18 cellular contexts compared by ENCODE assay signal in genomic region chr2:60318544-60318943, GRCh38.
DNase-seq lines count a peak whose midpoint lies in the region; ATAC-seq and TF ChIP-seq lines count a peak whose summit lies in the region.
"Had no signal": no experiment of that assay in that cellular context is flagged by ENCODE, and none has a peak within 500 bp of the region (broad histone marks: within the 10 kb centered on the region; RNA-seq: fewer than 3 reads in every experiment).

No MANE protein-coding gene starts in this region.

- peak overlapping the region; percentile 92 for H3K27ac ChIP-seq in OCI-LY7 (ENCODE audit: low read depth, low read length, poor library complexity, severe bottlenecking)
- H3K27ac ChIP-seq in heart right ventricle, result peak overlapping the region in 1 of 10 donors; percentile 10
- H3K27ac ChIP-seq in neural progenitor cell, result no peak overlapping the region
- H3K27ac ChIP-seq: body of pancreas, SJCRH30, testis had no signal

- BruUV-seq in OCI-LY7 (replicated peaks; lab: Mats Ljungman, UMichigan), result no TSS peak

- in situ Hi-C loops in GM13976 (cut with MboI; ENCODE audit: low sequenced_read_pairs, unreplicated experiment), result no loop called here

- H3K79me2 ChIP-seq in OCI-LY7 (ENCODE audit: insufficient read depth, low read depth, low read length), result no peaks in the 10 kb centered on the region
- no peaks in the 10 kb centered on the region for H3K79me2 ChIP-seq in neural progenitor cell (ENCODE audit: low read depth)

- H4K20me1 ChIP-seq in OCI-LY7 (ENCODE audit: insufficient read depth, low read length), result no peaks in the 10 kb centered on the region
- no peaks in the 10 kb centered on the region for H4K20me1 ChIP-seq in neural progenitor cell (ENCODE audit: low read depth)

- POLR2A ChIA-PET in OCI-LY7 (lab: Charles Lee), result interaction anchor here (0.7 to 5.4 kb wide), 19 partner anchors 9 to 229 kb away, joined by 3 to 80 read pairs (median 5); no protein-coding TSS in a partner anchor

- H3K36me3 ChIP-seq in OCI-LY7 (ENCODE audit: insufficient read depth, low read length), result no peaks in the 10 kb centered on the region
- H3K36me3 ChIP-seq in heart right ventricle, result no peaks in the 10 kb centered on the region
- no peaks in the 10 kb centered on the region for H3K36me3 ChIP-seq in neural progenitor cell
- H3K36me3 ChIP-seq: BE2C, SJCRH30 had no signal

- peaks cover 72% of the 10 kb centered on the region for H3K4me1 Mint-ChIP-seq in neural progenitor cell

- no peaks in the 10 kb centered on the region for H3K36me3 Mint-ChIP-seq in neural progenitor cell
- H3K36me3 Mint-ChIP-seq: activated naive CD8-positive, alpha-beta T cell had no signal

- CTCF ChIA-PET in OCI-LY7 (lab: Charles Lee; ENCODE audit: unreplicated experiment), result interaction anchor here (1.0 kb wide), 2 partner anchors 15 to 260 kb away, joined by 3 to 11 read pairs; no protein-coding TSS in a partner anchor

- H3F3A ChIP-seq in neural progenitor cell (ENCODE audit: low read depth), result peaks cover 3% of the 10 kb centered on the region

- H3K9me3 ChIP-seq in OCI-LY7 (ENCODE audit: low read length), result no peaks in the 10 kb centered on the region
- no peaks in the 10 kb centered on the region for H3K9me3 ChIP-seq in heart right ventricle
- no peaks in the 10 kb centered on the region for H3K9me3 ChIP-seq in neural progenitor cell (ENCODE audit: low read depth)
- H3K9me3 ChIP-seq: BE2C, body of pancreas, Caco-2, SJCRH30, testis had no signal

- H3K27me3 ChIP-seq in heart right ventricle, result peaks cover 0 to 11% (median 0%) of the 10 kb centered on the region in 7 donors
- no peaks in the 10 kb centered on the region for H3K27me3 ChIP-seq in neural progenitor cell
- H3K27me3 ChIP-seq: BE2C, body of pancreas, SJCRH30, testis had no signal

- H2AFZ ChIP-seq in OCI-LY7 (ENCODE audit: low read length) (peak overlapping the region; percentile 84), neural progenitor cell (replicated peaks) (no peak overlapping the region)

- H3K9me3 Mint-ChIP-seq in neural progenitor cell, result no peaks in the 10 kb centered on the region
- H3K9me3 Mint-ChIP-seq: activated T-helper 1 cell treated with anti-CD3 and anti-CD28 coated beads, Interleukin-12 subunit alpha, Interleukin-12 subunit beta, Interleukin-2, Interleukin-4 antibody, amounts not matched to agents 30 ng/mL and 10 ng/mL and 1 ng/mL, durations not matched to agents 14 hours and 24 hours and 36 hours had no signal

- H3K4me1 ChIP-seq in OCI-LY7 (ENCODE audit: insufficient read depth, low read length, poor library complexity, severe bottlenecking), result peaks cover 79% of the 10 kb centered on the region
- H3K4me1 ChIP-seq in heart right ventricle, result peaks cover 0 to 19% (median 4%) of the 10 kb centered on the region in 9 donors
- H3K4me1 ChIP-seq in neural progenitor cell, result peaks cover 22% of the 10 kb centered on the region
- H3K4me1 ChIP-seq: BE2C, testis had no signal

- TF ChIP-seq CTCF in OCI-LY7 (conservative IDR thresholded peaks at IDR 0.05; ENCODE audit: low read length) (0 out of 2 replicates have a peak, but pooled peaks have one; percentile 40), heart right ventricle (IDR thresholded peaks at IDR 0.05) (peak in 7 of 9 donors; percentile 12 to 49 (median 34)), neural progenitor cell (IDR thresholded peaks at IDR 0.05) (peak; percentile 45), GM13976 (IDR thresholded peaks at IDR 0.05; ENCODE audit: borderline replicate concordance, control extremely low read depth, extremely low read depth, insufficient read depth, missing control alignments) (no peak)

- no peak overlapping the region for H3K27ac Mint-ChIP-seq in neural progenitor cell
- H3K27ac Mint-ChIP-seq: activated naive CD8-positive, alpha-beta T cell; activated T-helper 1 cell treated with anti-CD3 and anti-CD28 coated beads, Interleukin-12 subunit alpha, Interleukin-12 subunit beta, Interleukin-2, Interleukin-4 antibody, amounts not matched to agents 30 ng/mL and 10 ng/mL and 1 ng/mL, durations not matched to agents 14 hours and 24 hours and 36 hours had no signal

- ATAC-seq in heart right ventricle, result peak; percentile 69 to 87 (median 81)
- ATAC-seq: activated CD4-positive, CD25-positive, alpha-beta regulatory T cell treated with anti-CD3 and anti-CD28 coated beads, Interleukin-2, amount 50 U/mL, for 24 hours; body of pancreas; PC-3 had no signal

- no peak overlapping the region for H3K4me3 Mint-ChIP-seq in neural progenitor cell
- H3K4me3 Mint-ChIP-seq: activated naive CD8-positive, alpha-beta T cell; activated T-helper 1 cell treated with anti-CD3 and anti-CD28 coated beads, Interleukin-12 subunit alpha, Interleukin-12 subunit beta, Interleukin-2, Interleukin-4 antibody, amounts not matched to agents 30 ng/mL and 10 ng/mL and 1 ng/mL, durations not matched to agents 14 hours and 24 hours and 36 hours had no signal

- peaks cover 14% of the 10 kb centered on the region for H3K27me3 Mint-ChIP-seq in neural progenitor cell (ENCODE audit: insufficient read depth, low read depth)

- H3K4me2 ChIP-seq in OCI-LY7 (ENCODE audit: low read length) (peak overlapping the region; percentile 79), neural progenitor cell (no peak overlapping the region)

- DNase-seq in Daoy (ENCODE audit: low read depth), result peak; percentile 39
- DNase-seq in OCI-LY7 (ENCODE audit: low spot score), result peak; percentile 60
- DNase-seq in heart right ventricle, result peak in 1 of 2 donors; percentile 25
- DNase-seq in neural progenitor cell (ENCODE audit: low spot score), result peak; percentile 50
- no peak for DNase-seq in GM13976 (ENCODE audit: low spot score)
- no peak for DNase-seq in NCI-H2029 treated with DMSO at 0.1 percent for 48 hours (lab: John Stamatoyannopoulos, UW)
- no peak for DNase-seq in NCI-H510A treated with DMSO at 0.1 percent for 48 hours (lab: John Stamatoyannopoulos, UW)
- DNase-seq: BE2C, body of pancreas, Caco-2, kidney glomerular epithelial cell, NCI-H526 treated with DMSO at 0.1 percent for 48 hours, PC-3, SJCRH30, testis had no signal

- peak overlapping the region; percentile 47 for H3K4me3 ChIP-seq in OCI-LY7 (ENCODE audit: low read depth, low read length, poor library complexity, severe bottlenecking)
- H3K4me3 ChIP-seq in heart right ventricle, result no peak overlapping the region
- H3K4me3 ChIP-seq in neural progenitor cell, result no peak overlapping the region
- H3K4me3 ChIP-seq: body of pancreas, SJCRH30, testis had no signal

- intact Hi-C loops in OCI-LY7 (cut with micrococcal nuclease; ENCODE audit: unreplicated experiment), result loop anchor here (2.0 to 10.0 kb wide), 2 partner anchors 232 to 434 kb away; no protein-coding TSS in a partner anchor
- intact Hi-C loops in heart right ventricle (cut with DNase I), result loop anchor here in 2 of 10 donors (10.0 kb wide), 1 partner anchor 1014 kb away; no protein-coding TSS in a partner anchor

- H3K9me2 ChIP-seq in OCI-LY7 (ENCODE audit: insufficient read depth, low read length), result no peaks in the 10 kb centered on the region

- 37 to 38% methylated on average over 9 of the region's 9 CpGs for WGBS in heart right ventricle, 2 donors

- no peak overlapping the region for H3K9ac ChIP-seq in neural progenitor cell

Comparison
In these comparisons a context has a peak if more than half of its experiments do, and no peak if none do; other contexts are left out.
1. DNase-seq: peak in Daoy (single experiment), OCI-LY7 (single experiment) and neural progenitor cell (single experiment); none in GM13976 (single experiment), NCI-H2029 treated with DMSO at 0.1 percent for 48 hours (single experiment) and NCI-H510A treated with DMSO at 0.1 percent for 48 hours (single experiment).